Comparison of ENCODE assay signal across 1 cellular context in the genomic region with DNA sequence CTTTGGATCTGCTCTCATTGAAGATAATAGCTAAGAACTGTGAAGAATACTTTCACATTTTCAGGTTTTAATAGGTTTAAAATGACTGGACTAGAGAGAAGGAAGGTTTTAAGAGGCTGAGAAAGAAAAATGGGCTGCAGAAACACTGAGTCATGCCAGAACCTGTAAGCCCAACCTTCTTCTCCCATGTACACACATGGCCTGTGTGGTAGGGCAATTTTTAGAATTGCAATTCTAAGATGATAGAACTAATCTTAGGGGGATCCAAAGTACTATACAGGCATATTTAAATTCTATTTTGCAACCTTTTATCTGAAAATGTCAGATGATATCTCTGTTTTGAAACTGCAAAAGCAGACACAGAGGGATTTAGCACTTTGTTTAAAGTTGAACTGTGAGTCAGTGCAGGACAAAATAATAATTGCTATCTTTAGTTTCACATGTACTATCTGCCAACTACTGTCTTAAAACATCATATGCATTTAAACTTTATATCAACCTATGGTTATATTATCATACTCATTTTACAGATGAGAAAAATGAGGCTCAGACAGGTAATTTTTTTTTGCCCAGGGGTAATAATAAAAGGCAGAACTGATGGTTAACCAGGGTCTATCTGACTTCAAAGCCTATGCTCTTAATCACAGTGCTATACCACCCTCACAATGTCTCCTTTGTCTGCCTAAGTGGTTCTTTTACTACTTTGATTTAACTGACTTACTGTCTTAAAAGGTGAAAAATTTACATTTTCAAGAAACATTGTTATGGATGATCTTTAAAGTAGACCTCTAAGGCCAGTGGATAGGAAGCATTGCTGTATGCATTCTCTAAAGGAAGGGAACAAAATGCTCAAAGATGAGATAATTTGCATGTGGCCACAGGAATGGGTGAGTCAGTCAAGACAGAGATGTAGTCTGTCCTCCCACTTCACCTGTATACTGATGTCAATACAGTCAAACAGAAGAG.
TF ChIP-seq lines count a peak whose summit lies in the region.

No MANE protein-coding gene starts in this region.

TF ChIP-seq in H1, 55 proteins besides CTCF, POLR2A, EP300 and RAD21 (continued from another document):
- peak; percentile 88 for TF ChIP-seq CHD7 (IDR thresholded peaks at IDR 0.05; ENCODE audit: insufficient replicate concordance, low read length)
TF ChIP-seq in H1: peak in this region for 6.
